In genomic region chr15:55266547-55266946, GRCh38 we compare ENCODE assay signal across 16 cellular contexts. TPM values are rescaled to one million over a fixed set of nuclear protein-coding genes. Genes with fewer than 3 reads are reported as not detected.
DNase-seq lines count a peak whose midpoint lies in the region; ATAC-seq, FAIRE-seq and TF ChIP-seq lines count a peak whose summit lies in the region.
"Had no signal": no experiment of that assay in that cellular context is flagged by ENCODE, and none has a peak within 500 bp of the region (broad histone marks: within the 10 kb centered on the region; RNA-seq: fewer than 3 reads in every experiment).

No MANE protein-coding gene starts in this region.

- no peaks in the 10 kb centered on the region for H3K27me3 ChIP-seq in CD4-positive, CD25-positive, alpha-beta regulatory T cell (ENCODE audit: control insufficient read depth, insufficient read depth, low read length)
- H3K27me3 ChIP-seq in testis = no peaks in the 10 kb centered on the region
- H3K27me3 ChIP-seq: BE2C had no signal

- no peaks in the 10 kb centered on the region for H3K9me3 Mint-ChIP-seq in CD4-positive, CD25-positive, alpha-beta regulatory T cell
- H3K9me3 Mint-ChIP-seq in activated naive CD8-positive, alpha-beta T cell treated with anti-CD3 and anti-CD28 coated beads for 36 hours = no peaks in the 10 kb centered on the region
- peaks cover 0 to 1% (median 0%) of the 10 kb centered on the region in 9 donors for H3K9me3 Mint-ChIP-seq in naive thymus-derived CD8-positive, alpha-beta T cell
- H3K9me3 Mint-ChIP-seq: nephron had no signal

- H3K4me3 ChIP-seq in CD4-positive, CD25-positive, alpha-beta regulatory T cell (ENCODE audit: low read depth, low read length) = peak overlapping the region; percentile 83
- no peak overlapping the region for H3K4me3 ChIP-seq in testis
- H3K4me3 ChIP-seq: GM23248 had no signal

- no peak for TF ChIP-seq CTCF in testis (IDR thresholded peaks at IDR 0.05)

- H3K36me3 Mint-ChIP-seq in CD4-positive, CD25-positive, alpha-beta regulatory T cell = peaks cover 22% of the 10 kb centered on the region
- peaks cover 63% of the 10 kb centered on the region for H3K36me3 Mint-ChIP-seq in activated naive CD8-positive, alpha-beta T cell treated with anti-CD3 and anti-CD28 coated beads for 36 hours
- H3K36me3 Mint-ChIP-seq in naive thymus-derived CD8-positive, alpha-beta T cell = peaks cover 0 to 10% (median 3%) of the 10 kb centered on the region in 3 donors

- POLR2A ChIA-PET in naive thymus-derived CD8-positive, alpha-beta T cell (lab: Charles Lee) = interaction anchor here (0.8 to 3.9 kb wide), 13 partner anchors 10 to 69 kb away, joined by 3 to 29 read pairs (median 6); partner anchors contain the start of genes PIGB, PIGBOS1, RAB27A and RSL24D1

- TF ChIP-seq POLR2A in GM12891 (IDR thresholded peaks at IDR 0.05; ENCODE audit: low read depth, low read length) = no peak
- TF ChIP-seq POLR2A in H54 (IDR thresholded peaks at IDR 0.05; ENCODE audit: low read depth, low read length) = no peak
- no peak for TF ChIP-seq POLR2A in testis (IDR thresholded peaks at IDR 0.05)

- ATAC-seq in CD4-positive, CD25-positive, alpha-beta regulatory T cell (ENCODE audit: low read depth in 2 of 2) = no peak
- ATAC-seq in naive thymus-derived CD8-positive, alpha-beta T cell = no peak
- no peak for ATAC-seq in GM21381 (IDR thresholded peaks at IDR 0.05; ENCODE audit: unreplicated experiment)

- 90 to 95% methylated on average over 2 of the region's 2 CpGs for WGBS in testis, 2 donors

- H3K27ac Mint-ChIP-seq in CD4-positive, CD25-positive, alpha-beta regulatory T cell = peak overlapping the region; percentile 95 to 98 (median 96)
- peak overlapping the region; percentile 96 for H3K27ac Mint-ChIP-seq in activated naive CD8-positive, alpha-beta T cell treated with anti-CD3 and anti-CD28 coated beads for 36 hours
- peak overlapping the region; percentile 92 to 99 (median 98) for H3K27ac Mint-ChIP-seq in naive thymus-derived CD8-positive, alpha-beta T cell

- no peaks in the 10 kb centered on the region for H3K27me3 Mint-ChIP-seq in CD4-positive, CD25-positive, alpha-beta regulatory T cell
- no peaks in the 10 kb centered on the region for H3K27me3 Mint-ChIP-seq in activated naive CD8-positive, alpha-beta T cell treated with anti-CD3 and anti-CD28 coated beads for 36 hours
- H3K27me3 Mint-ChIP-seq in naive thymus-derived CD8-positive, alpha-beta T cell = no peaks in the 10 kb centered on the region

- FAIRE-seq in GM12891 (lab: Jason Lieb, UNC) = peak; percentile 69
- FAIRE-seq in H54 (lab: Jason Lieb, UNC) = no peak
- FAIRE-seq: frontal cortex had no signal

- no peak for DNase-seq in CD4-positive, CD25-positive, alpha-beta regulatory T cell
- DNase-seq in GM12891 (ENCODE audit: insufficient read length, low spot score) = no peak
- DNase-seq in activated naive CD8-positive, alpha-beta T cell treated with anti-CD3 and anti-CD28 coated beads for 36 hours = no peak
- DNase-seq in naive thymus-derived CD8-positive, alpha-beta T cell = no peak
- no peak for DNase-seq in H54 (ENCODE audit: insufficient read length, low spot score)
- no peak for DNase-seq in testis
- DNase-seq: cerebellar nuclear complex, DND-41, GM23248, NCI-H1436 treated with DMSO at 0.1 percent for 48 hours, NCI-H345 had no signal

- H3K4me3 Mint-ChIP-seq in CD4-positive, CD25-positive, alpha-beta regulatory T cell = peak overlapping the region in 3 of 4 donors; percentile 17 to 68 (median 48)
- H3K4me3 Mint-ChIP-seq in activated naive CD8-positive, alpha-beta T cell treated with anti-CD3 and anti-CD28 coated beads for 36 hours = no peak overlapping the region
- peak overlapping the region; percentile 20 to 86 (median 78) for H3K4me3 Mint-ChIP-seq in naive thymus-derived CD8-positive, alpha-beta T cell
- H3K4me3 Mint-ChIP-seq: nephron had no signal

- H3K4me1 ChIP-seq in CD4-positive, CD25-positive, alpha-beta regulatory T cell (ENCODE audit: control insufficient read depth, insufficient read depth, low read length, poor library complexity, severe bottlenecking) = peaks cover 23% of the 10 kb centered on the region
- H3K4me1 ChIP-seq in testis = no peaks in the 10 kb centered on the region

- no peaks in the 10 kb centered on the region for H3K9me3 ChIP-seq in CD4-positive, CD25-positive, alpha-beta regulatory T cell (ENCODE audit: control insufficient read depth in 2 of 2, low read length in 2 of 2)
- no peaks in the 10 kb centered on the region for H3K9me3 ChIP-seq in testis
- H3K9me3 ChIP-seq: BE2C had no signal

- H3K4me1 Mint-ChIP-seq in CD4-positive, CD25-positive, alpha-beta regulatory T cell = peaks cover 35 to 63% (median 52%) of the 10 kb centered on the region in 4 donors
- peaks cover 60% of the 10 kb centered on the region for H3K4me1 Mint-ChIP-seq in activated naive CD8-positive, alpha-beta T cell treated with anti-CD3 and anti-CD28 coated beads for 36 hours
- peaks cover 29 to 72% (median 66%) of the 10 kb centered on the region in 4 donors for H3K4me1 Mint-ChIP-seq in naive thymus-derived CD8-positive, alpha-beta T cell

- peaks cover 3% of the 10 kb centered on the region for H3K36me3 ChIP-seq in CD4-positive, CD25-positive, alpha-beta regulatory T cell (ENCODE audit: control insufficient read depth, insufficient read depth, low read length)
- no peaks in the 10 kb centered on the region for H3K36me3 ChIP-seq in testis (ENCODE audit: low read depth, missing control alignments)
- H3K36me3 ChIP-seq: BE2C had no signal

- intact Hi-C loops in testis (cut with DNase I; ENCODE audit: low total_unique reads) = no loop called here

- peak overlapping the region; percentile 87 for H3K27ac ChIP-seq in CD4-positive, CD25-positive, alpha-beta regulatory T cell (ENCODE audit: insufficient read depth, low read length, poor library complexity, severe bottlenecking)
- H3K27ac ChIP-seq in testis = no peak overlapping the region
- H3K27ac ChIP-seq: GM23248, KMS-11 had no signal

TF ChIP-seq in GM12891, 5 proteins besides CTCF, POLR2A, EP300 and RAD21:
- TF ChIP-seq TAF1 (IDR thresholded peaks at IDR 0.05; ENCODE audit: low read depth, low read length) (no peak), SPI1 (IDR thresholded peaks at IDR 0.05; ENCODE audit: low read depth, low read length) (no peak), PAX5 (IDR thresholded peaks at IDR 0.05; ENCODE audit: insufficient read depth, low read length, severe bottlenecking) (no peak), POLR2AphosphoS5 (IDR thresholded peaks at IDR 0.05; ENCODE audit: low read depth, low read length) (no peak), POU2F2 (IDR thresholded peaks at IDR 0.05; ENCODE audit: low read depth, low read length) (no peak)

RNA-seq across cellular contexts. Expression of gene RAB27A, which starts 23.1 kb away (rescaled TPM):
- total RNA-seq in CD4-positive, CD25-positive, alpha-beta regulatory T cell = 34.0 TPM
- 10 to 100 TPM; 39.1 to 69.2 (median 46.1) TPM for polyA plus RNA-seq in CD4-positive, CD25-positive, alpha-beta regulatory T cell
- polyA plus RNA-seq in GM12891 (2012; ENCODE audit: low read depth, missing spikeins) = 14.4 TPM
- total RNA-seq in activated naive CD8-positive, alpha-beta T cell treated with anti-CD3 and anti-CD28 coated beads for 36 hours = 10 to 100 TPM; 82.2 to 91.0 TPM
- 10 to 100 TPM; 26.2 to 28.0 TPM for total RNA-seq in naive thymus-derived CD8-positive, alpha-beta T cell
- polyA plus RNA-seq in naive thymus-derived CD8-positive, alpha-beta T cell = 10 to 100 TPM; 35.0 to 88.0 (median 39.3) TPM
- total RNA-seq in testis = 10 to 100 TPM; 13.1 to 13.7 TPM
- 19.2 TPM for polyA plus RNA-seq in testis (ENCODE audit: insufficient read depth, low read depth, low replicate concordance)

RNA-seq across cellular contexts. Expression of gene PIGBOS1, which starts 52.4 kb away (rescaled TPM):
- total RNA-seq in CD4-positive, CD25-positive, alpha-beta regulatory T cell = 9.4 TPM
- polyA plus RNA-seq in CD4-positive, CD25-positive, alpha-beta regulatory T cell = 10 to 100 TPM; 49.9 to 63.0 (median 56.1) TPM
- 11.6 TPM for polyA plus RNA-seq in GM12891 (2012; ENCODE audit: low read depth, missing spikeins)
- 10 to 100 TPM; 13.6 to 14.4 TPM for total RNA-seq in activated naive CD8-positive, alpha-beta T cell treated with anti-CD3 and anti-CD28 coated beads for 36 hours
- 10 to 100 TPM; 15.7 to 16.5 TPM for total RNA-seq in naive thymus-derived CD8-positive, alpha-beta T cell
- polyA plus RNA-seq in naive thymus-derived CD8-positive, alpha-beta T cell = 10 to 100 TPM; 28.4 to 37.5 (median 34.0) TPM
- 10 to 100 TPM; 10.3 to 12.9 TPM for total RNA-seq in testis
- 11.9 TPM for polyA plus RNA-seq in testis (ENCODE audit: insufficient read depth, low read depth, low replicate concordance)

RNA-seq across cellular contexts. Expression of gene PIGB, which starts 52.5 kb away (rescaled TPM):
- total RNA-seq in CD4-positive, CD25-positive, alpha-beta regulatory T cell = 38.5 TPM
- 10 to 100 TPM; 14.3 to 19.1 (median 17.8) TPM for polyA plus RNA-seq in CD4-positive, CD25-positive, alpha-beta regulatory T cell
- 10.1 TPM for polyA plus RNA-seq in GM12891 (2012; ENCODE audit: low read depth, missing spikeins)
- total RNA-seq in activated naive CD8-positive, alpha-beta T cell treated with anti-CD3 and anti-CD28 coated beads for 36 hours = 10 to 100 TPM; 16.9 to 20.3 TPM
- 10 to 100 TPM; 12.4 to 21.2 TPM for total RNA-seq in naive thymus-derived CD8-positive, alpha-beta T cell
- polyA plus RNA-seq in naive thymus-derived CD8-positive, alpha-beta T cell = 10 to 100 TPM; 10.8 to 15.3 (median 13.5) TPM
- 10 to 100 TPM; 13.7 to 14.3 TPM for total RNA-seq in testis
- polyA plus RNA-seq in testis (ENCODE audit: insufficient read depth, low read depth, low replicate concordance) = 12.8 TPM
